13 cellular contexts compared by ENCODE assay signal in the genomic region with DNA sequence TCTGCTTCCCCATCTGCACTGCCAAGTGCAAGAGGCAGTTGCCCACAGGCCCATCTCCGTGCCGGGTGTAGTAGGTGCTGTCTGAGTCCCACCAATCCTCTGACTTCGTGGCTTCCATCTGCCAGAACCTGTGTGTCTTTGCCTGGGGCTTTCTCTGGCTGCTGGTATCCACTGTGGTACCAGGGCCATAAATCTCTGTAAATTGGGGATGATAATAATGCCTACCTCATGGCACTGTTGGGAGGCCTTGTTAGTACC. TPM values are rescaled to one million over a fixed set of nuclear protein-coding genes. Genes with fewer than 3 reads are reported as not detected.
DNase-seq lines count a peak whose midpoint lies in the region; ATAC-seq, FAIRE-seq and TF ChIP-seq lines count a peak whose summit lies in the region.
"Had no signal": no experiment of that assay in that cellular context is flagged by ENCODE, and none has a peak within 500 bp of the region (broad histone marks: within the 10 kb centered on the region; RNA-seq: fewer than 3 reads in every experiment).

No MANE protein-coding gene starts in this region.

- H3K4me3 ChIP-seq in GM23248: no peak overlapping the region
- H3K4me3 ChIP-seq in H1 (ENCODE audit: extremely low read depth in 1 of 4, insufficient read depth in 2 of 4, low read depth in 3 of 4, low read length in 4 of 4): no peak overlapping the region
- H3K4me3 ChIP-seq: GM12878, psoas muscle had no signal

- H3K79me1 ChIP-seq in H1 (ENCODE audit: low read depth, low read length): no peaks in the 10 kb centered on the region

- no peak overlapping the region for H3K56ac ChIP-seq in H1 (replicated peaks; ENCODE audit: insufficient read length, low read depth, low read length)

- H2AFZ ChIP-seq in GM23248: peak overlapping the region; percentile 84
- no peak overlapping the region for H2AFZ ChIP-seq in H1 (ENCODE audit: low read length)

- no peak overlapping the region for H3K4ac ChIP-seq in H1 (replicated peaks; ENCODE audit: insufficient read length, low read depth, low read length)

- peak overlapping the region; percentile 27 for H3K27ac Mint-ChIP-seq in T-helper 1 cell treated with Interleukin-12 subunit alpha and Interleukin-12 subunit beta and Interleukin-4 antibody, amounts not matched to agents 30 μg/mL and 1 μg/mL, for 36 hours
- H3K27ac Mint-ChIP-seq: endodermal cell had no signal

- no peak for TF ChIP-seq RAD21 in H1 (IDR thresholded peaks at IDR 0.05 in 1 of 2, conservative IDR thresholded peaks at IDR 0.05 in 1 of 2; ENCODE audit: low read depth in 2 of 2, low read length in 2 of 2)

- H3K36me3 ChIP-seq in GM23248 (ENCODE audit: low read depth): no peaks in the 10 kb centered on the region
- no peaks in the 10 kb centered on the region for H3K36me3 ChIP-seq in H1 (ENCODE audit: control insufficient read depth in 2 of 4, insufficient read depth in 4 of 4, low read length in 3 of 4)

- no peaks in the 10 kb centered on the region for H3K9me2 ChIP-seq in GM23248 (ENCODE audit: insufficient read depth)

- 0 out of 2 replicates have a peak overlapping the region, but pooled peaks have one; percentile 66 for H2BK15ac ChIP-seq in H1 (ENCODE audit: low read length)

- in situ Hi-C loops in GM23248 (cut with MboI): loop anchor here (5.0 kb wide), 1 partner anchor 68 kb away; no protein-coding TSS in a partner anchor

- POLR2A ChIA-PET in RWPE1 (lab: Yijun Ruan, JAX; ENCODE audit: low non-redundant PET) (no interaction called here), H1 (lab: Charles Lee; ENCODE audit: partially characterized antibody) (no interaction called here)

- no peak overlapping the region for H2BK120ac ChIP-seq in H1 (replicated peaks; ENCODE audit: low read depth, low read length)

- TF ChIP-seq POLR2A in H1 (IDR thresholded peaks at IDR 0.05; ENCODE audit: control extremely low read depth in 1 of 2, low read depth in 2 of 2, low read length in 2 of 2): no peak

- H3K18ac ChIP-seq in H1 (ENCODE audit: extremely low read depth, low read length): no peak overlapping the region; the same call in 1 of the 2 replicates

- H3K79me2 ChIP-seq in GM23248 (ENCODE audit: insufficient read depth): no peaks in the 10 kb centered on the region
- no peaks in the 10 kb centered on the region for H3K79me2 ChIP-seq in H1 (ENCODE audit: control insufficient read depth in 1 of 2, insufficient read depth in 2 of 2, low read length in 2 of 2)

- no peaks in the 10 kb centered on the region for H4K20me1 ChIP-seq in GM23248 (ENCODE audit: insufficient read depth)
- H4K20me1 ChIP-seq in H1 (replicated peaks in 1 of 2; ENCODE audit: control insufficient read depth in 1 of 2, insufficient read depth in 2 of 2, low read length in 2 of 2): peaks cover 0 to 3% of the 10 kb centered on the region in 2 experiments

- peaks cover 4% of the 10 kb centered on the region; the same call in 1 of the 2 replicates for H3K23me2 ChIP-seq in H1 (ENCODE audit: low read depth, low read length)

- FAIRE-seq in H1 (lab: Jason Lieb, UNC): no peak
- FAIRE-seq: GM12878, small intestine had no signal

- no peak overlapping the region for H4K8ac ChIP-seq in H1 (ENCODE audit: extremely low read depth, insufficient read depth, low read length)

- H3K27me3 ChIP-seq in GM23248 (replicated peaks; ENCODE audit: insufficient read depth) (no peaks in the 10 kb centered on the region), H1 (replicated peaks in 1 of 4; ENCODE audit: control insufficient read depth in 3 of 4, extremely low read depth in 1 of 4, insufficient read depth in 3 of 4, low read length in 3 of 4) (no peaks in the 10 kb centered on the region; a peak in 1 of 7 replicates)

- H3K27ac ChIP-seq in GM23248 (no peak overlapping the region), RWPE1 (peak overlapping the region; percentile 26), H1 (ENCODE audit: low read depth, low read length) (no peak overlapping the region)
- H3K27ac ChIP-seq: KMS-11, psoas muscle had no signal

- CTCF ChIA-PET in RWPE1 (lab: Yijun Ruan, JAX): interaction anchor here (0.7 to 2.0 kb wide), 4 partner anchors 56 to 613 kb away, joined by 4 to 13 read pairs (median 4); no protein-coding TSS in a partner anchor
- CTCF ChIA-PET in H1 (lab: Charles Lee; ENCODE audit: partially characterized antibody): interaction anchor here (1.4 to 7.1 kb wide), 13 partner anchors 11 to 118 kb away, joined by 3 to 57 read pairs (median 13); no protein-coding TSS in a partner anchor

- H3K9ac ChIP-seq in GM23248 (peak overlapping the region; percentile 64; the same call in 1 of the 2 replicates), H1 (replicated peaks in 1 of 4; ENCODE audit: extremely low read depth in 1 of 4, low read depth in 3 of 4, low read length in 3 of 4) (no peak overlapping the region)
- H3K9ac ChIP-seq: KMS-11 had no signal

- H3K4me3 Mint-ChIP-seq in T-helper 1 cell treated with Interleukin-12 subunit alpha and Interleukin-12 subunit beta and Interleukin-4 antibody, amounts not matched to agents 30 μg/mL and 1 μg/mL, for 36 hours: no peak overlapping the region
- H3K4me3 Mint-ChIP-seq: endodermal cell had no signal

- no peak for ATAC-seq in activated CD4-positive, CD25-positive, alpha-beta regulatory T cell treated with anti-CD3 and anti-CD28 coated beads, Interleukin-2, amount 50 U/mL, for 24 hours
- ATAC-seq in HG03025 (IDR thresholded peaks at IDR 0.05; ENCODE audit: low FRiP score, unreplicated experiment): no peak

- H3K4me1 ChIP-seq in GM23248 (ENCODE audit: insufficient read depth) (peaks cover 5% of the 10 kb centered on the region; the same call in 1 of the 2 replicates), H1 (replicated peaks in 1 of 4; ENCODE audit: control insufficient read depth in 3 of 4, insufficient read depth in 4 of 4, low read length in 3 of 4) (peaks cover 0 to 7% (median 4%) of the 10 kb centered on the region in 4 experiments; a peak in 3 of 7 replicates)

- H3K9me3 Mint-ChIP-seq in T-helper 1 cell treated with Interleukin-12 subunit alpha and Interleukin-12 subunit beta and Interleukin-4 antibody, amounts not matched to agents 30 μg/mL and 1 μg/mL, for 36 hours: no peaks in the 10 kb centered on the region
- H3K9me3 Mint-ChIP-seq: endodermal cell had no signal

- TF ChIP-seq CTCF in RWPE1 (conservative IDR thresholded peaks at IDR 0.05; ENCODE audit: low read depth) (no peak), H1 (IDR thresholded peaks at IDR 0.05; ENCODE audit: control extremely low read depth in 1 of 3, insufficient read depth in 1 of 3, low read depth in 1 of 3, low read length in 3 of 3) (no peak)

- no peak overlapping the region for H4K5ac ChIP-seq in H1 (ENCODE audit: insufficient read length, low read depth, low read length)

- no peaks in the 10 kb centered on the region for H3K36me3 Mint-ChIP-seq in T-helper 1 cell treated with Interleukin-12 subunit alpha and Interleukin-12 subunit beta and Interleukin-4 antibody, amounts not matched to agents 30 μg/mL and 1 μg/mL, for 36 hours (ENCODE audit: low read depth)

- H3K4me2 ChIP-seq in GM23248 (ENCODE audit: unreplicated experiment): no peak overlapping the region
- no peak overlapping the region for H3K4me2 ChIP-seq in H1 (ENCODE audit: insufficient read depth in 1 of 2, low read depth in 2 of 2, low read length in 2 of 2)

- peak overlapping the region; percentile 14; the same call in 1 of the 2 replicates for H2BK5ac ChIP-seq in H1 (ENCODE audit: low read depth, low read length)

- H2BK20ac ChIP-seq in H1 (ENCODE audit: low read length): peak overlapping the region; percentile 53; the same call in 1 of the 2 replicates

- TF ChIP-seq EP300 in H1 (IDR thresholded peaks at IDR 0.05; ENCODE audit: borderline replicate concordance in 1 of 2, low read depth in 2 of 2, low read length in 2 of 2): no peak

- H2BK12ac ChIP-seq in H1 (ENCODE audit: low read depth, low read length): peak overlapping the region; percentile 75; the same call in 1 of the 2 replicates

- peaks cover 13% of the 10 kb centered on the region; the same call in 1 of the 2 replicates for H3F3A ChIP-seq in GM23248 (ENCODE audit: insufficient read depth)

- no peak overlapping the region for H2AK5ac ChIP-seq in H1 (ENCODE audit: low read depth, low read length)

- H3K14ac ChIP-seq in H1 (ENCODE audit: insufficient read length): no peak overlapping the region

- H3K4me1 Mint-ChIP-seq in T-helper 1 cell treated with Interleukin-12 subunit alpha and Interleukin-12 subunit beta and Interleukin-4 antibody, amounts not matched to agents 30 μg/mL and 1 μg/mL, for 36 hours (ENCODE audit: low read depth): peaks cover 32% of the 10 kb centered on the region

- H3K9me3 ChIP-seq in GM23248 (ENCODE audit: low read depth): no peaks in the 10 kb centered on the region
- no peaks in the 10 kb centered on the region for H3K9me3 ChIP-seq in H1 (ENCODE audit: insufficient read depth in 2 of 2, low read depth in 1 of 2, low read length in 1 of 2)
- H3K9me3 ChIP-seq: psoas muscle had no signal

- no peak overlapping the region for H3K23ac ChIP-seq in H1 (ENCODE audit: insufficient read length)

- H4K91ac ChIP-seq in H1 (replicated peaks; ENCODE audit: insufficient read length, low read length): peak overlapping the region; percentile 45

- no peak for DNase-seq in T-helper 1 cell
- DNase-seq in GM23248: no peak
- no peak for DNase-seq in RWPE1 (ENCODE audit: low spot score)
- no peak for DNase-seq in H1 (ENCODE audit: low read depth in 1 of 2, low spot score in 2 of 2)
- no peak for DNase-seq in NCI-H446 treated with DMSO at 0.1 percent for 48 hours (lab: John Stamatoyannopoulos, UW)

- H3K27me3 Mint-ChIP-seq in T-helper 1 cell treated with Interleukin-12 subunit alpha and Interleukin-12 subunit beta and Interleukin-4 antibody, amounts not matched to agents 30 μg/mL and 1 μg/mL, for 36 hours (ENCODE audit: low read depth): no peaks in the 10 kb centered on the region

- 77 to 84% methylated on average over 3 of the region's 3 CpGs for WGBS in GM23248 (ENCODE audit: low coverage in 1 of 2, low lambda C conversion rate in 2 of 2, missing lambda C conversion rate in 2 of 2), 2 experiments
- WGBS in H1 (ENCODE audit: extremely low coverage in 1 of 2, insufficient coverage in 1 of 2, insufficient read length in 1 of 2, insufficient replicate concordance in 2 of 2, low coverage in 1 of 2, low lambda C conversion rate in 2 of 2, missing lambda C conversion rate in 1 of 2), 2 experiments: 97% methylated on average over 3 of the region's 3 CpGs; no CpG with 5 or more reads in 1 of the 2 experiments

RNA-seq across cellular contexts. Expression of a gene that starts 39.4 kb away (rescaled TPM):
- total RNA-seq in GM23248 (2014; rRNA removed; shearing (Covaris generic)): 16.8 and 18.5 TPM in 2 replicates
- 19.3 and 21.6 TPM in 2 replicates for polyA plus RNA-seq in GM23248 (2016; fragmentation: Nextera tagmentation; extraction: Ambion mirVana)
- 9.3 and 12.4 TPM in 2 replicates for total RNA-seq in H1 (2021; fragmentation: NEBNext Ultra II Directional; extraction: Animal tissue kit (Norgen Biotek cat#: 25700))
- 8.3 and 20.5 TPM in 2 replicates for polyA plus RNA-seq in H1 (2011; rRNA removed)
- polyA plus RNA-seq in H1 (2011; cell fraction: cytosol; rRNA removed): 5.0 TPM
- polyA plus RNA-seq in H1 (2011; cell fraction: nucleus; rRNA removed): 10.3 TPM
- polyA plus RNA-seq in H1 (2012, experiment 1 of 2): 6.1 to 12.8 TPM (median 11.7 TPM) in 4 replicates
- polyA plus RNA-seq in H1 (2012, experiment 2 of 2): 18.7 TPM
- polyA plus RNA-seq in H1 (2013, experiment 1 of 2): 7.0 TPM
- 7.7 TPM for polyA plus RNA-seq in H1 (2013, experiment 2 of 2)
- 2.4 and 2.5 TPM in 2 replicates for polyA minus RNA-seq in H1 (2011; rRNA and poly(A)+ RNA removed)
- 4.5 TPM for polyA minus RNA-seq in H1 (2011; cell fraction: cytosol; rRNA and poly(A)+ RNA removed)
- 2.0 TPM for polyA minus RNA-seq in H1 (2011; cell fraction: nucleus; rRNA and poly(A)+ RNA removed)
